ENCODE assay signal across 1 cellular context in genomic region chr22:21532863-21533648, GRCh38. TPM values are rescaled to one million over a fixed set of nuclear protein-coding genes. Genes with fewer than 3 reads are reported as not detected.
"Had no signal": no experiment of that assay in that cellular context is flagged by ENCODE, and none has a peak within 500 bp of the region (broad histone marks: within the 10 kb centered on the region; RNA-seq: fewer than 3 reads in every experiment).

No MANE protein-coding gene starts in this region.

RNA-seq across cellular contexts. Expression of gene RIMBP3C, which starts 18.2 kb away (rescaled TPM):
- polyA plus RNA-seq: GM23248 had no signal
